25 cellular contexts compared by ENCODE assay signal in the genomic region with DNA sequence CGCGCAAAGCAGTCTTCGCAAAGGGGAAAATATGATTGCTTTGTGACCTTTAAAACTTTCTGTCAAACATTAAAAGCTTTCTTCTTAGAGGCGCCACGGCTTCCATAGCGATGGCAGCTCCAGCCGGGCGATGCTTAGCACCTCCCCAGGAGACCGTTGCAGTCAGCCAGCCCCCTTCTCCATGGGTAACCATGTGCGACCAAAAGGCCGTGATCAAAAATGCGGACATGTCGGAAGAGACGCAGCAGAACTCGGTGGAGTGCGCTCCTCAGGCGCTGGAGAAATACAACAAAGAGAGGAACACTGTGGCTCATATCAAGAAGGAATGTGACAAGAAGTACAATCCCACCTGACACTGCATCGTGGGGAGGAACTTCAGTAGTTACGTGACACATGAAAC. TPM values are rescaled to one million over a fixed set of nuclear protein-coding genes. Genes with fewer than 3 reads are reported as not detected.
"Had no signal": no experiment of that assay in that cellular context is flagged by ENCODE, and none has a peak within 500 bp of the region (broad histone marks: within the 10 kb centered on the region; RNA-seq: fewer than 3 reads in every experiment).

No MANE protein-coding gene starts in this region.

- H3K27me3 ChIP-seq: esophagus muscularis mucosa, gastrocnemius medialis, spleen, tibial nerve, upper lobe of right lung, vagina had no signal

- H3K9me3 ChIP-seq: esophagus muscularis mucosa, gastrocnemius medialis, mucosa of descending colon, prostate gland, tibial nerve, upper lobe of right lung, vagina had no signal

- H3K9ac ChIP-seq: parathyroid adenoma had no signal

- H3K36me3 ChIP-seq: esophagus muscularis mucosa, gastrocnemius medialis, prostate gland, spleen, tibial nerve, upper lobe of right lung, vagina had no signal

- FAIRE-seq: keratinocyte had no signal

- H3K4me3 Mint-ChIP-seq: immature natural killer cell; naive thymus-derived CD8-positive, alpha-beta T cell; stimulated activated memory B cell treated with anti-CD40 and anti-IgM and Interleukin-4, amounts not matched to agents 10 μg/mL and 1 μg/mL and 100 μg/mL, for 72 hours; stimulated activated naive CD8-positive, alpha-beta T cell treated with anti-CD3 and anti-CD28 coated beads, Interleukin-15, Interleukin-2, amounts not matched to agents 100 ng/mL and 50 ng/mL, for 24 hours had no signal

- DNase-seq: effector memory CD4-positive, alpha-beta T cell; gastrocnemius medialis; glutamatergic neuron; immature natural killer cell; mammary epithelial cell; mucosa of descending colon; naive thymus-derived CD8-positive, alpha-beta T cell; retina; spleen; stimulated activated CD4-positive, alpha-beta T cell treated with anti-CD3 and anti-CD28 coated beads, Interleukin-15, amount 100 ng/mL, for 24 hours; stimulated activated CD4-positive, alpha-beta T cell treated with anti-CD3 and anti-CD28 coated beads, Interleukin-1b, Interleukin-23, amount 100 ng/mL, for 48 hours; stimulated activated CD4-positive, alpha-beta T cell treated with anti-CD3 and anti-CD28 coated beads, Interleukin-4, amount 100 ng/mL, for 24 hours; upper lobe of right lung had no signal

- H3K4me3 ChIP-seq: esophagus muscularis mucosa, gastrocnemius medialis, mucosa of descending colon, prostate gland, spleen, tibial nerve, upper lobe of right lung, vagina had no signal

- H3K36me3 Mint-ChIP-seq: stimulated activated memory B cell treated with anti-CD40 and anti-IgM and Interleukin-4, amounts not matched to agents 10 μg/mL and 1 μg/mL and 100 μg/mL, for 72 hours had no signal

- H3K27ac Mint-ChIP-seq: immature natural killer cell; naive thymus-derived CD8-positive, alpha-beta T cell; stimulated activated memory B cell treated with anti-CD40 and anti-IgM and Interleukin-4, amounts not matched to agents 10 μg/mL and 1 μg/mL and 100 μg/mL, for 72 hours; stimulated activated naive CD8-positive, alpha-beta T cell treated with anti-CD3 and anti-CD28 coated beads, Interleukin-15, Interleukin-2, amounts not matched to agents 100 ng/mL and 50 ng/mL, for 24 hours had no signal

- H3K4me1 Mint-ChIP-seq: immature natural killer cell; stimulated activated memory B cell treated with anti-CD40 and anti-IgM and Interleukin-4, amounts not matched to agents 10 μg/mL and 1 μg/mL and 100 μg/mL, for 72 hours had no signal

- H3K27ac ChIP-seq: epithelial cell of prostate, esophagus muscularis mucosa, gastrocnemius medialis, parathyroid adenoma, prostate gland, spleen, tibial nerve, upper lobe of right lung, vagina had no signal

- H3K79me2 ChIP-seq: parathyroid adenoma had no signal

- H2AFZ ChIP-seq: parathyroid adenoma had no signal

- H3K4me1 ChIP-seq: esophagus muscularis mucosa, parathyroid adenoma, prostate gland, upper lobe of right lung, vagina had no signal

- ATAC-seq: gastrocnemius medialis; left lobe of liver; mucosa of descending colon; naive thymus-derived CD8-positive, alpha-beta T cell; sciatic nerve; stimulated activated memory B cell treated with anti-CD40 and anti-IgM and Interleukin-4, amounts not matched to agents 10 μg/mL and 1 μg/mL and 100 μg/mL, for 72 hours; upper lobe of right lung had no signal

RNA-seq across cellular contexts. Expression of a gene that starts 12.7 kb away (rescaled TPM):
- total RNA-seq: fibroblast of villous mesenchyme; naive thymus-derived CD8-positive, alpha-beta T cell had no signal
- polyA plus RNA-seq: naive thymus-derived CD8-positive, alpha-beta T cell had no signal
